In the genomic region with DNA sequence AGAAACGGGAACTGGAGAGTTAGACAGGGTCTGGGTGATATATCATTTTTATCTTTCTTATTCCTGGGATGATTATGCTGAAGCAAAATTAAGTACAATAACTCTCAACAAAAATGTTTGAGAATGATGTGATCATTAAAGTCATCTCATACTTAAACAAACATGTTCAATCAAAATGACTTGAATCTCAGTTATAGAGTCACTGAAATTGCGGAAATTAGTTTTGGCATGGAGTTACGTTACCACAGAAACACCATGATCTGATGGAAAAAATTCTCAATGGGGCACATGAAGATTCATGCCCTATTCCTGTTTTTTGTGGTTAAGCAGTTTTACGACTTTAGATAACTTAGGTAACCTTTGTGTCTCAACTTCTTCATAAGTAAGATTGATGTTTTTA, we compare ENCODE assay signal across 27 cellular contexts.
"Had no signal": no experiment of that assay in that cellular context is flagged by ENCODE, and none has a peak within 500 bp of the region (broad histone marks: within the 10 kb centered on the region; RNA-seq: fewer than 3 reads in every experiment).

No MANE protein-coding gene starts in this region.

- H3K4me1 ChIP-seq: adrenal gland, ascending aorta, esophagus squamous epithelium, gastroesophageal sphincter, heart right ventricle had no signal

- H3K4me3 ChIP-seq: adrenal gland, ascending aorta, esophagus squamous epithelium, gastroesophageal sphincter, heart right ventricle, hepatocyte had no signal

- H3K9me3 ChIP-seq: adrenal gland, ascending aorta, esophagus squamous epithelium, gastroesophageal sphincter, heart right ventricle had no signal

- H3K36me3 ChIP-seq: adrenal gland, ascending aorta, esophagus squamous epithelium, gastroesophageal sphincter, heart right ventricle had no signal

- H3K27ac ChIP-seq: adrenal gland, ascending aorta, epithelial cell of prostate, esophagus squamous epithelium, gastroesophageal sphincter, heart right ventricle, hepatocyte had no signal

- DNase-seq: activated CD4-positive, alpha-beta memory T cell treated with anti-CD3 and anti-CD28 coated beads for 36 hours; activated CD4-positive, alpha-beta T cell treated with anti-CD3 and anti-CD28 coated beads for 36 hours; activated CD4-positive, alpha-beta T cell treated with anti-CD3 and anti-CD28 coated beads, Interleukin-2, amount 10 ng/mL, durations not matched to agents 24 days and 14 days; activated CD4-positive, CD25-positive, alpha-beta regulatory T cell; activated CD4-positive, CD25-positive, alpha-beta regulatory T cell treated with anti-CD3 and anti-CD28 coated beads, Interleukin-2, amount 50 U/mL, for 72 hours; activated CD8-positive, alpha-beta memory T cell treated with anti-CD3 and anti-CD28 coated beads, Interleukin-2, amount 10 ng/mL, durations not matched to agents 7 days and 5 days; activated CD8-positive, alpha-beta memory T cell treated with anti-CD3 and anti-CD28 coated beads, Interleukin-2, amount 50 U/mL, for 4 hours; activated CD8-positive, alpha-beta T cell treated with anti-CD3 and anti-CD28 coated beads, Interleukin-2, amount 10 ng/mL, durations not matched to agents 7 days and 5 days; activated effector memory CD4-positive, alpha-beta T cell treated with anti-CD3 and anti-CD28 coated beads, Interleukin-2, amount 50 U/mL, for 16 hours; activated naive CD4-positive, alpha-beta T cell treated with anti-CD3 and anti-CD28 coated beads for 36 hours; activated naive CD8-positive, alpha-beta T cell treated with anti-CD3 and anti-CD28 coated beads for 36 hours; activated naive CD8-positive, alpha-beta T cell treated with anti-CD3 and anti-CD28 coated beads, Interleukin-2, amount 50 U/mL, for 24 hours; activated T-cell treated with anti-CD3 and anti-CD28 coated beads, Interleukin-2, amount 50 U/mL, for 1 hour; activated T-cell treated with anti-CD3 and anti-CD28 coated beads, Interleukin-2, amount 50 U/mL, for 48 hours; adrenal gland; caudate nucleus; cortex of kidney; dermis blood vessel endothelial cell; effector CD8-positive, alpha-beta T cell; esophagus squamous epithelium; foreskin melanocyte; heart right ventricle; T-helper 2 cell had no signal
